In genomic region chr4:128191115-128191897, GRCh38 we compare ENCODE assay signal across 8 cellular contexts.
A peak's percentile ranks its signal among the peaks of the same experiment; 100 is the strongest.
DNase-seq lines count a peak whose midpoint lies in the region; ATAC-seq lines count a peak whose summit lies in the region.

No MANE protein-coding gene starts in this region.

- ATAC-seq in GM18870 (IDR thresholded peaks at IDR 0.05; ENCODE audit: unreplicated experiment) (peak; percentile 98), HG03097 (IDR thresholded peaks at IDR 0.05; ENCODE audit: low FRiP score, unreplicated experiment) (peak; percentile 99), left colon (peak; percentile 92)
- ATAC-seq in activated CD4-positive, CD25-positive, alpha-beta regulatory T cell treated with anti-CD3 and anti-CD28 coated beads, Interleukin-2, amount 50 U/mL, for 24 hours = peak; percentile 89 to 96

- intact Hi-C loops in left colon (cut with DNase I, micrococcal nuclease) = loop anchor here in 1 of 2 donors (5.0 kb wide), 1 partner anchor 671 kb away; no protein-coding TSS in a partner anchor

- peak; percentile 89 for DNase-seq in Ammon's horn (ENCODE audit: low spot score)
- DNase-seq in NCI-H2196 (lab: John Stamatoyannopoulos, UW; ENCODE audit: unreplicated experiment) = peak; percentile 51
- DNase-seq in cerebellar cortex (ENCODE audit: low spot score) = peak; percentile 88
- DNase-seq in left colon = peak; percentile 54 to 68
- peak; percentile 30 to 41 (median 30) for DNase-seq in stimulated activated CD4-positive, alpha-beta T cell treated with anti-CD3 and anti-CD28 coated beads, TNF-alpha, amount 100 ng/mL, for 1 hour (ENCODE audit: low read depth in 3 of 3, low spot score in 1 of 3)

Comparison
In these comparisons a context has a peak if more than half of its experiments do, and no peak if none do; other contexts are left out.
1. Peak in every context shown above with its lines: DNase-seq and ATAC-seq.
2. DNase-seq: peak in every context shown above with its lines; median percentile 89 in Ammon's horn; 88 in cerebellar cortex; 61 in left colon; 51 in NCI-H2196; 30 in stimulated activated CD4-positive, alpha-beta T cell treated with anti-CD3 and anti-CD28 coated beads, TNF-alpha, amount 100 ng/mL, for 1 hour.